In the genomic region with DNA sequence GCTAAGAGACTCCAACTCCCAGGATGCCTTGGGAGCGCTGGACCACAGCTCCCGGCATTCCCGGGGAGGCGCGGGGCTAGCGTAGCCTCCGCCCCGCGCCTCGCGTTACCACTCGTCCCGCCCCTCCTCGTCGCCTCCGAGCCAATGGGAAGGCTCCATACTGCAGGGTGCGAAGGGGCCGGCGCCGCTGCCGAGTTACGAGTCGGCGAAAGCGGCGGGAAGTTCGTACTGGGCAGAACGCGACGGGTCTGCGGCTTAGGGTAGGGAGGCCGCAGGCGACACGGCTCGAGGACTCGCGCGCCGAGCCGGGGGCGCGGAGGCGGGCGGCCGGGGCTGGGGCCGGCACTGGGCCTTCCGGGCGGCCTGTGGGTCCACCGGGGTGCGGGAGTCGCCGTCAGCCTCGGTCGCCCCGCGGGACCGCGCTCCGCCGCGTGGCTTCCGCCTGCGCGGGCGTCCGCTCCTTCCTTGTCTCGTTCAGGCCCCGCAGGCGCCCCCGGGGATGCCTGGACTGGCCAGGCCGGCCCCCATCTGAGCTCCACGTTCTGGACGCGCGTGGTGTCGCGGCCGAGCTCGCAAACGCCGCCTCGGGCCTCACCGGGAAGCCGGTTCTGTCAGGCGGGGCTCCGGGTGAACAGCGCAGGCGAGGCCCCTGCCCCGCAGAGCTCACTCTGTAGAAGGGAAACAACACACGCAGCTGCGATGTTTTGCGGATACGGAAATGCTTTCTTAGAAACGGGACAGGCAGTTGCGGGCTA, we compare ENCODE assay signal across 8 cellular contexts. TPM values are rescaled to one million over a fixed set of nuclear protein-coding genes. Genes with fewer than 3 reads are reported as not detected.
DNase-seq lines count a peak whose midpoint lies in the region; ATAC-seq, FAIRE-seq and TF ChIP-seq lines count a peak whose summit lies in the region.

A gene with protein sequence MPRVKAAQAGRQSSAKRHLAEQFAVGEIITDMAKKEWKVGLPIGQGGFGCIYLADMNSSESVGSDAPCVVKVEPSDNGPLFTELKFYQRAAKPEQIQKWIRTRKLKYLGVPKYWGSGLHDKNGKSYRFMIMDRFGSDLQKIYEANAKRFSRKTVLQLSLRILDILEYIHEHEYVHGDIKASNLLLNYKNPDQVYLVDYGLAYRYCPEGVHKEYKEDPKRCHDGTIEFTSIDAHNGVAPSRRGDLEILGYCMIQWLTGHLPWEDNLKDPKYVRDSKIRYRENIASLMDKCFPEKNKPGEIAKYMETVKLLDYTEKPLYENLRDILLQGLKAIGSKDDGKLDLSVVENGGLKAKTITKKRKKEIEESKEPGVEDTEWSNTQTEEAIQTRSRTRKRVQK (plus strand): TSS at position 195 of the 755 bp plus-strand sequence. CDS start 36,090 bp downstream, outside the sequence.

- no peak within 1 kb of the TSS for H3K9ac ChIP-seq in parathyroid adenoma

- H3K4me1 ChIP-seq in cardiac muscle cell (ENCODE audit: low read depth) (peaks cover 7% of the 10 kb centered on the region), parathyroid adenoma (no peaks in the 10 kb centered on the region), tibial artery (peaks cover 0 to 10% (median 9%) of the 10 kb centered on the region in 4 donors)

- TF ChIP-seq CTCF in cardiac muscle cell (IDR thresholded peaks at IDR 0.05; ENCODE audit: low read depth, low read length) (no peak), parathyroid adenoma (IDR thresholded peaks at IDR 0.05) (no peak), tibial artery (IDR thresholded peaks at IDR 0.05) (no peak)

- H3K4me3 ChIP-seq in cardiac muscle cell = peak within 1 kb of the TSS; percentile 80
- peak within 1 kb of the TSS; percentile 51 for H3K4me3 ChIP-seq in parathyroid adenoma (ENCODE audit: low read depth, low read length)
- H3K4me3 ChIP-seq in tibial artery = peak within 1 kb of the TSS; percentile 69 to 76

- peaks cover 14% of the 10 kb centered on the region for H3K79me2 ChIP-seq in parathyroid adenoma

- H2AFZ ChIP-seq in parathyroid adenoma = peak within 1 kb of the TSS; percentile 90

- ATAC-seq in HG02840 (IDR thresholded peaks at IDR 0.05; ENCODE audit: low FRiP score, unreplicated experiment) = peak; percentile 96

- intact Hi-C loops in tibial artery (cut with DNase I; ENCODE audit: low total_unique reads) = no loop called here

- peak; percentile 83; the same call in 1 of the 2 replicates for TF ChIP-seq POLR2A in GM12892 (IDR thresholded peaks at IDR 0.05; ENCODE audit: low read depth, low read length)

- H3K36me3 ChIP-seq in cardiac muscle cell (no peaks in the 10 kb centered on the region), parathyroid adenoma (ENCODE audit: control insufficient read depth, insufficient read depth, low read length) (no peaks in the 10 kb centered on the region), tibial artery (no peaks in the 10 kb centered on the region)

- no peaks in the 10 kb centered on the region for H3K9me3 ChIP-seq in cardiac muscle cell (ENCODE audit: low read depth)
- H3K9me3 ChIP-seq in parathyroid adenoma (ENCODE audit: control insufficient read depth, low read length) = no peaks in the 10 kb centered on the region
- no peaks in the 10 kb centered on the region for H3K9me3 ChIP-seq in tibial artery

- H3K27me3 ChIP-seq in cardiac muscle cell (no peaks in the 10 kb centered on the region), parathyroid adenoma (ENCODE audit: control insufficient read depth, insufficient read depth, low read length) (no peaks in the 10 kb centered on the region), tibial artery (no peaks in the 10 kb centered on the region)

- H3K27ac ChIP-seq in cardiac muscle cell (peak within 1 kb of the TSS; percentile 66), parathyroid adenoma (no peak within 1 kb of the TSS), tibial artery (no peak within 1 kb of the TSS)

- peak; percentile 84 for DNase-seq in GM12892 (ENCODE audit: insufficient read length)
- peak; percentile 97 for DNase-seq in NCI-H1436 (lab: John Stamatoyannopoulos, UW)
- peak; percentile 96 for DNase-seq in SW480 (ENCODE audit: low spot score)
- DNase-seq in activated naive CD8-positive, alpha-beta T cell treated with anti-CD3 and anti-CD28 coated beads, Interleukin-2, amount 50 U/mL, for 16 hours (ENCODE audit: low read depth, low spot score) = peak; percentile 89
- peak; percentile 98 for DNase-seq in cardiac muscle cell (ENCODE audit: low read depth in 1 of 2, low spot score in 1 of 2)
- DNase-seq in tibial artery = peak; percentile 95 to 96

- H3K4me2 ChIP-seq in parathyroid adenoma (ENCODE audit: low read length) = peak within 1 kb of the TSS; percentile 70

- peak; percentile 99 for FAIRE-seq in GM12892 (lab: Jason Lieb, UNC)

RNA-seq across cellular contexts. Expression of the gene that starts here (rescaled TPM):
- 57.9 TPM for polyA plus RNA-seq in GM12892 (2012; ENCODE audit: missing spikeins)
- 15.6 and 16.2 TPM in 2 replicates for total RNA-seq in cardiac muscle cell
- polyA plus RNA-seq in cardiac muscle cell = 22.8 and 34.4 TPM in 2 replicates
